ENCODE assay signal across 8 cellular contexts in genomic region chr1:89995595-89996397, GRCh38. TPM values are rescaled to one million over a fixed set of nuclear protein-coding genes. Genes with fewer than 3 reads are reported as not detected.
DNase-seq lines count a peak whose midpoint lies in the region; ATAC-seq, FAIRE-seq and TF ChIP-seq lines count a peak whose summit lies in the region.

No MANE protein-coding gene starts in this region.

- peaks cover 25% of the 10 kb centered on the region for H3K36me3 Mint-ChIP-seq in MCF 10A (ENCODE audit: insufficient read depth, unreplicated experiment)

- H3K4me3 Mint-ChIP-seq in MCF 10A (ENCODE audit: unreplicated experiment), result peak overlapping the region; percentile 94

- WGBS in lower leg skin, 2 donors, result 2% methylated on average over 10 to 15 of the region's 15 CpGs
- 0 to 1% methylated on average over 3 to 15 of the region's 15 CpGs for WGBS in transverse colon (ENCODE audit: low coverage in 1 of 2), 2 donors

- peaks cover 47% of the 10 kb centered on the region for H3K4me1 Mint-ChIP-seq in MCF 10A (ENCODE audit: insufficient read depth, unreplicated experiment)

- H3K4me3 ChIP-seq in NB4 (ENCODE audit: low read depth, low read length), result peak overlapping the region; percentile 84
- H3K4me3 ChIP-seq in lower leg skin (ENCODE audit: low read depth, poor library complexity, severe bottlenecking), result peak overlapping the region; percentile 94
- peak overlapping the region; percentile 67 to 99 (median 84) for H3K4me3 ChIP-seq in transverse colon

- no peaks in the 10 kb centered on the region for H3K36me3 ChIP-seq in transverse colon

- DNase-seq in NB4 (ENCODE audit: low read depth) (no peak), MCF 10A (ENCODE audit: unreplicated experiment) (no peak), lower leg skin (ENCODE audit: low spot score in 2 of 2) (no peak), transverse colon (peak; percentile 73), COR-L47 (lab: John Stamatoyannopoulos, UW) (no peak), middle frontal gyrus (ENCODE audit: extremely low spot score, low spot score) (no peak)

- POLR2A ChIA-PET in MCF 10A (lab: Yijun Ruan, JAX), result interaction anchor here (0.6 to 1.1 kb wide), 10 partner anchors 7 to 1896 kb away, joined by 3 to 10 read pairs (median 4); partner anchors contain the start of gene LRRC8D

- BruUV-seq in MCF 10A (replicated peaks; lab: Mats Ljungman, UMichigan), result TSS peak; percentile 48

- TF ChIP-seq EP300 in transverse colon (IDR thresholded peaks at IDR 0.05; ENCODE audit: low read depth), result no peak

- peak overlapping the region; percentile 97 to 99 (median 97) for H3K27ac ChIP-seq in transverse colon

- FAIRE-seq in G401.6 (lab: Jason Lieb, UNC), result peak; percentile 34

- no peaks in the 10 kb centered on the region for H3K9me3 ChIP-seq in transverse colon

- intact Hi-C loops in MCF 10A (cut with micrococcal nuclease) (loop anchor here (5.0 kb wide), 1 partner anchor 173 kb away; the partner anchor contains the start of gene LRRC8D), lower leg skin (cut with DNase I; ENCODE audit: low total_unique reads) (no loop called here), transverse colon (cut with DNase I; ENCODE audit: low total_unique reads) (no loop called here)

- no peak for ATAC-seq in GM18868 (IDR thresholded peaks at IDR 0.05; ENCODE audit: unreplicated experiment)

- H3K4me1 ChIP-seq in transverse colon, result peaks cover 13 to 70% (median 46%) of the 10 kb centered on the region in 4 donors

- TF ChIP-seq POLR2A in NB4 (IDR thresholded peaks at IDR 0.05; ENCODE audit: extremely low read depth, insufficient read length) (no peak), lower leg skin (IDR thresholded peaks at IDR 0.05) (no peak), transverse colon (IDR thresholded peaks at IDR 0.05) (no peak)

- TF ChIP-seq CTCF in NB4 (IDR thresholded peaks at IDR 0.05; ENCODE audit: low read depth, low read length), result no peak
- no peak for TF ChIP-seq CTCF in MCF 10A (IDR thresholded peaks at IDR 0.05; ENCODE audit: unreplicated experiment)
- TF ChIP-seq CTCF in lower leg skin (IDR thresholded peaks at IDR 0.05), result no peak
- TF ChIP-seq CTCF in transverse colon (IDR thresholded peaks at IDR 0.05), result no peak

- peak overlapping the region; percentile 96 for H3K27ac Mint-ChIP-seq in MCF 10A (ENCODE audit: low read depth, unreplicated experiment)

- in situ Hi-C loops in transverse colon (cut with MboI; ENCODE audit: low pct_ligation_motif_present in 1 of 4, low pct_unique_long_range_greater_than_20kb in 1 of 4, low sequenced_read_pairs in 3 of 4), result loop anchor here in 3 of 4 donors (25.0 kb wide), 3 partner anchors 358 to 508 kb away; partner anchors contain the start of genes LRRC8B (in 1 of the 3) and LRRC8C (in 1 of the 3)

- H3K27me3 Mint-ChIP-seq in MCF 10A (ENCODE audit: insufficient read depth, unreplicated experiment), result no peaks in the 10 kb centered on the region

- H3K9me3 Mint-ChIP-seq in MCF 10A (ENCODE audit: unreplicated experiment), result no peaks in the 10 kb centered on the region

- CTCF ChIA-PET in MCF 10A (lab: Yijun Ruan, JAX), result interaction anchor here (0.6 kb wide), 2 partner anchors 228 to 1535 kb away, joined by 3 read pairs; no protein-coding TSS in a partner anchor

- H3K27me3 ChIP-seq in transverse colon, result no peaks in the 10 kb centered on the region

RNA-seq across cellular contexts. Expression of gene ZNF326, which starts 0.9 kb away (rescaled TPM):
- total RNA-seq in MCF 10A (2022) (28.9 and 32.9 TPM in 2 replicates), lower leg skin (10 to 100 TPM in 1 of 4 donors, 1 to 10 TPM in 3; 5.0 to 14.8 (median 9.1) TPM), transverse colon (10 to 100 TPM; 32.4 to 59.1 (median 39.9) TPM)
